Comparison of ENCODE assay signal across 8 cellular contexts in genomic region chr22:36029406-36029755, GRCh38. TPM values are rescaled to one million over a fixed set of nuclear protein-coding genes. Genes with fewer than 3 reads are reported as not detected.
DNase-seq lines count a peak whose midpoint lies in the region; ATAC-seq lines count a peak whose summit lies in the region.

No MANE protein-coding gene starts in this region.

- H3K9me3 Mint-ChIP-seq in activated T-helper 17 cell treated with anti-CD3 and anti-CD28 coated beads, Interleukin-2, amount 50 U/mL, for 72 hours: no peaks in the 10 kb centered on the region

- H3K36me3 ChIP-seq in iPS-20b (ENCODE audit: insufficient read depth, low read depth, low read length) (peaks cover 6% of the 10 kb centered on the region; the same call in 1 of the 2 replicates), stomach smooth muscle (ENCODE audit: control insufficient read depth in 2 of 2, insufficient read depth in 2 of 2, low read length in 2 of 2) (no peaks in the 10 kb centered on the region)

- peak overlapping the region; percentile 82 for H3K4me3 Mint-ChIP-seq in activated T-helper 17 cell treated with anti-CD3 and anti-CD28 coated beads, Interleukin-2, amount 50 U/mL, for 72 hours

- no peak overlapping the region for H3K9ac ChIP-seq in iPS-20b (ENCODE audit: low read depth, low read length)
- H3K9ac ChIP-seq in stomach smooth muscle (ENCODE audit: low read length in 2 of 2): peak overlapping the region; percentile 44 to 65

- H3K27ac ChIP-seq in iPS-20b (ENCODE audit: low read length) (no peak overlapping the region), stomach smooth muscle (ENCODE audit: low read length) (peak overlapping the region; percentile 38)

- H3K4me1 ChIP-seq in iPS-20b (ENCODE audit: insufficient read depth, low read length): peaks cover 11% of the 10 kb centered on the region; the same call in 1 of the 2 replicates
- peaks cover 13% of the 10 kb centered on the region for H3K4me1 ChIP-seq in stomach smooth muscle (ENCODE audit: control insufficient read depth, insufficient read depth, low read length)

- DNase-seq in NOMO-1 treated with DMSO at 0.1 percent for 48 hours (lab: John Stamatoyannopoulos, UW; ENCODE audit: unreplicated experiment) (peak; percentile 27), NOMO-1 treated with dmso at 0.1 percent for 144 hours (lab: John Stamatoyannopoulos, UW; ENCODE audit: unreplicated experiment) (no peak), NOMO-1 (lab: John Stamatoyannopoulos, UW; ENCODE audit: unreplicated experiment in 2 of 2) (no peak)

- peaks cover 12% of the 10 kb centered on the region for H3K4me1 Mint-ChIP-seq in activated T-helper 17 cell treated with anti-CD3 and anti-CD28 coated beads, Interleukin-2, amount 50 U/mL, for 72 hours

- H3K27me3 Mint-ChIP-seq in activated T-helper 17 cell treated with anti-CD3 and anti-CD28 coated beads, Interleukin-2, amount 50 U/mL, for 72 hours: peaks cover 3% of the 10 kb centered on the region

- ATAC-seq in activated T-helper 17 cell treated with anti-CD3 and anti-CD28 coated beads, Interleukin-2, amount 50 U/mL, for 72 hours (replicated peaks): no peak
- ATAC-seq in GM18858 (IDR thresholded peaks at IDR 0.05; ENCODE audit: unreplicated experiment) (no peak), GM18870 (IDR thresholded peaks at IDR 0.05; ENCODE audit: unreplicated experiment) (no peak)

- H3K36me3 Mint-ChIP-seq in activated T-helper 17 cell treated with anti-CD3 and anti-CD28 coated beads, Interleukin-2, amount 50 U/mL, for 72 hours (ENCODE audit: low read depth): no peaks in the 10 kb centered on the region

- H3K27ac Mint-ChIP-seq in activated T-helper 17 cell treated with anti-CD3 and anti-CD28 coated beads, Interleukin-2, amount 50 U/mL, for 72 hours: peak overlapping the region; percentile 29

- H3K9me3 ChIP-seq in iPS-20b (ENCODE audit: insufficient read depth, low read depth, low read length) (no peaks in the 10 kb centered on the region), stomach smooth muscle (ENCODE audit: control insufficient read depth in 2 of 2, low read length in 2 of 2) (no peaks in the 10 kb centered on the region)

- H3K4me3 ChIP-seq in iPS-20b (ENCODE audit: low read length) (peak overlapping the region; percentile 54; the same call in 1 of the 2 replicates), stomach smooth muscle (ENCODE audit: low read length in 2 of 2) (peak overlapping the region; percentile 53 to 74)

- no peaks in the 10 kb centered on the region for H3K27me3 ChIP-seq in iPS-20b (ENCODE audit: insufficient read depth, low read length)
- no peaks in the 10 kb centered on the region for H3K27me3 ChIP-seq in stomach smooth muscle (ENCODE audit: control insufficient read depth in 1 of 2, insufficient read depth in 2 of 2, low read length in 2 of 2)

RNA-seq across cellular contexts. Expression of gene RBFOX2, which starts 0.8 kb away (rescaled TPM):
- 1 to 10 TPM; 4.0 to 4.3 TPM for total RNA-seq in activated T-helper 17 cell treated with anti-CD3 and anti-CD28 coated beads, Interleukin-2, amount 50 U/mL, for 72 hours
